ENCODE assay signal across 23 cellular contexts in the genomic region with DNA sequence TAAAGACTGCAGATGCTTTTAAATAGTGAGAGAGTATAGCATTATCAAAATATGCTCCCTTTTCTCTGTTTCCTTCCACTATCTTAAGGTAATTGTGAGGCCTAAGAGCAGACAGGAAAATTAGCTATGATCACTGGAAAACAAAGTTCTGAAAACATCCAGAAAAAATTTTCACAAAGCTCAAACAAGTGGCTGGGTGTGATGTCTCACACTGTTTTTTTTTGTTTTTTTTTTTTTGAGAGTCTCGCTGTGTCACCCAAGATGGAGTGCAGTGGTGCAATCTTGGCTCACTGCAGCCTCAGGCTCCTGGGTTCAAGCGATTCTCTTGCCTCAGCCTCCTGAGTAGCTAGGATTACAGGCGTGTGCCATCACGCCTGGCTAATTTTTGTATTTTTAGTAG. TPM values are rescaled to one million over a fixed set of nuclear protein-coding genes. Genes with fewer than 3 reads are reported as not detected.
DNase-seq lines count a peak whose midpoint lies in the region; ATAC-seq, FAIRE-seq and TF ChIP-seq lines count a peak whose summit lies in the region.
"Had no signal": no experiment of that assay in that cellular context is flagged by ENCODE, and none has a peak within 500 bp of the region (broad histone marks: within the 10 kb centered on the region; RNA-seq: fewer than 3 reads in every experiment).

No MANE protein-coding gene starts in this region.

- H3K27me3 ChIP-seq in CD4-positive, CD25-positive, alpha-beta regulatory T cell (ENCODE audit: control insufficient read depth, insufficient read depth, low read length): no peaks in the 10 kb centered on the region
- no peaks in the 10 kb centered on the region for H3K27me3 ChIP-seq in Karpas-422 (ENCODE audit: low read length)
- no peaks in the 10 kb centered on the region for H3K27me3 ChIP-seq in osteoblast (ENCODE audit: insufficient read depth, low read length)
- H3K27me3 ChIP-seq in pancreas: no peaks in the 10 kb centered on the region
- H3K27me3 ChIP-seq: BE2C had no signal

- TF ChIP-seq CTCF in chondrocyte (IDR thresholded peaks at IDR 0.05) (no peak), osteoblast (IDR thresholded peaks at IDR 0.05; ENCODE audit: extremely low read depth, low read depth, low read length) (no peak), pancreas (IDR thresholded peaks at IDR 0.05) (no peak)

- H3K27ac ChIP-seq in CD4-positive, CD25-positive, alpha-beta regulatory T cell (ENCODE audit: insufficient read depth, low read length, poor library complexity, severe bottlenecking): no peak overlapping the region
- peak overlapping the region; percentile 64 for H3K27ac ChIP-seq in Karpas-422 (ENCODE audit: low read length)
- no peak overlapping the region for H3K27ac ChIP-seq in osteoblast (ENCODE audit: low read depth, low read length)
- no peak overlapping the region for H3K27ac ChIP-seq in pancreas

- H3K9me2 ChIP-seq in Karpas-422 (replicated peaks; ENCODE audit: insufficient read depth, low read length): no peaks in the 10 kb centered on the region

- no peak for FAIRE-seq in pancreas (lab: Jason Lieb, UNC)
- FAIRE-seq: A204.1, D721Med, G401.6, GM12891, GM18507, HTR-8/SVneo had no signal

- H3K4me1 Mint-ChIP-seq in CD4-positive, CD25-positive, alpha-beta regulatory T cell: peaks cover 14 to 39% (median 18%) of the 10 kb centered on the region in 4 donors
- peaks cover 16% of the 10 kb centered on the region for H3K4me1 Mint-ChIP-seq in chondrocyte (ENCODE audit: low read depth)
- peaks cover 4% of the 10 kb centered on the region for H3K4me1 Mint-ChIP-seq in T-helper 17 cell

- H3K4me3 Mint-ChIP-seq in CD4-positive, CD25-positive, alpha-beta regulatory T cell: no peak overlapping the region
- no peak overlapping the region for H3K4me3 Mint-ChIP-seq in chondrocyte (ENCODE audit: unreplicated experiment)
- no peak overlapping the region for H3K4me3 Mint-ChIP-seq in T-helper 17 cell
- H3K4me3 Mint-ChIP-seq: CD4-positive, alpha-beta T cell; HFFc6 had no signal

- H2AFZ ChIP-seq in Karpas-422 (ENCODE audit: low read length) (no peak overlapping the region), osteoblast (ENCODE audit: low read length) (no peak overlapping the region)

- H3K36me3 Mint-ChIP-seq in CD4-positive, CD25-positive, alpha-beta regulatory T cell: peaks cover 21% of the 10 kb centered on the region
- H3K36me3 Mint-ChIP-seq in chondrocyte (ENCODE audit: low read depth): peaks cover 1% of the 10 kb centered on the region
- no peaks in the 10 kb centered on the region for H3K36me3 Mint-ChIP-seq in T-helper 17 cell (ENCODE audit: low read depth)

- H3K4me3 ChIP-seq in CD4-positive, CD25-positive, alpha-beta regulatory T cell (ENCODE audit: low read depth, low read length): no peak overlapping the region
- H3K4me3 ChIP-seq in Karpas-422 (ENCODE audit: low read length) (no peak overlapping the region), osteoblast (ENCODE audit: insufficient read depth, low read length) (no peak overlapping the region), pancreas (no peak overlapping the region)

- H3K27me3 Mint-ChIP-seq in CD4-positive, CD25-positive, alpha-beta regulatory T cell: no peaks in the 10 kb centered on the region
- no peaks in the 10 kb centered on the region for H3K27me3 Mint-ChIP-seq in chondrocyte (ENCODE audit: low read depth)
- no peaks in the 10 kb centered on the region for H3K27me3 Mint-ChIP-seq in T-helper 17 cell
- H3K27me3 Mint-ChIP-seq: CD4-positive, alpha-beta T cell had no signal

- H3K9me3 Mint-ChIP-seq in CD4-positive, CD25-positive, alpha-beta regulatory T cell: peaks cover 0 to 2% (median 0%) of the 10 kb centered on the region in 7 donors
- no peaks in the 10 kb centered on the region for H3K9me3 Mint-ChIP-seq in chondrocyte (ENCODE audit: low read depth)
- H3K9me3 Mint-ChIP-seq: CD4-positive, alpha-beta T cell had no signal

- intact Hi-C loops in pancreas (cut with DNase I): no loop called here

- H3K9ac ChIP-seq in Karpas-422 (ENCODE audit: low read length): no peak overlapping the region

- H3K4me2 ChIP-seq in Karpas-422 (ENCODE audit: low read depth, low read length, poor library complexity, severe bottlenecking): no peak overlapping the region
- H3K4me2 ChIP-seq in osteoblast (ENCODE audit: insufficient read depth, low read length): no peak overlapping the region

- H3K27ac Mint-ChIP-seq in CD4-positive, CD25-positive, alpha-beta regulatory T cell: peak overlapping the region in 2 of 3 donors; percentile 43 to 52
- peak overlapping the region; percentile 49 for H3K27ac Mint-ChIP-seq in chondrocyte (ENCODE audit: unreplicated experiment)
- no peak overlapping the region for H3K27ac Mint-ChIP-seq in T-helper 17 cell
- H3K27ac Mint-ChIP-seq: CD4-positive, alpha-beta T cell; HFFc6 had no signal

- ATAC-seq in CD4-positive, CD25-positive, alpha-beta regulatory T cell (ENCODE audit: low read depth in 2 of 2): no peak
- no peak for ATAC-seq in pancreas
- no peak for ATAC-seq in T-helper 17 cell
- ATAC-seq: HCT116 had no signal

- DNase-seq in CD4-positive, CD25-positive, alpha-beta regulatory T cell: no peak
- DNase-seq in Karpas-422 (no peak), chondrocyte (ENCODE audit: low spot score) (no peak), osteoblast (ENCODE audit: insufficient read length, low spot score, missing footprints) (peak; percentile 52), GM19240 (ENCODE audit: insufficient read length, low spot score) (no peak), pancreas (no peak), T-helper 17 cell (no peak)
- DNase-seq: ACHN; BE2C; C1 segment of cervical spinal cord; Caco-2; CD4-positive, alpha-beta T cell; GOT3; H7; HFFc6; IMR-90 had no signal

- no peaks in the 10 kb centered on the region for H3K9me3 ChIP-seq in CD4-positive, CD25-positive, alpha-beta regulatory T cell (ENCODE audit: control insufficient read depth in 2 of 2, low read length in 2 of 2)
- no peaks in the 10 kb centered on the region for H3K9me3 ChIP-seq in Karpas-422 (ENCODE audit: low read length)
- no peaks in the 10 kb centered on the region for H3K9me3 ChIP-seq in osteoblast (ENCODE audit: low read depth, low read length)
- no peaks in the 10 kb centered on the region for H3K9me3 ChIP-seq in pancreas
- H3K9me3 ChIP-seq in T-helper 17 cell (ENCODE audit: control insufficient read depth, low read length, poor library complexity, severe bottlenecking): no peaks in the 10 kb centered on the region
- H3K9me3 ChIP-seq: BE2C, Caco-2 had no signal

- 94 to 95% methylated on average over 4 of the region's 4 CpGs for WGBS in pancreas, 2 donors

- H3K4me1 ChIP-seq in CD4-positive, CD25-positive, alpha-beta regulatory T cell (ENCODE audit: control insufficient read depth, insufficient read depth, low read length, poor library complexity, severe bottlenecking): peaks cover 5% of the 10 kb centered on the region
- H3K4me1 ChIP-seq in Karpas-422 (ENCODE audit: low read length) (peaks cover 45% of the 10 kb centered on the region), osteoblast (ENCODE audit: insufficient read depth, low read length) (peaks cover 4% of the 10 kb centered on the region), pancreas (no peaks in the 10 kb centered on the region)
- H3K4me1 ChIP-seq: BE2C, Caco-2 had no signal

- no peaks in the 10 kb centered on the region for H3K36me3 ChIP-seq in CD4-positive, CD25-positive, alpha-beta regulatory T cell (ENCODE audit: control insufficient read depth, insufficient read depth, low read length)
- H3K36me3 ChIP-seq in Karpas-422 (ENCODE audit: insufficient read depth, low read length): peaks cover 8% of the 10 kb centered on the region
- H3K36me3 ChIP-seq in osteoblast (ENCODE audit: insufficient read depth, low read length): no peaks in the 10 kb centered on the region
- H3K36me3 ChIP-seq in pancreas: no peaks in the 10 kb centered on the region
- H3K36me3 ChIP-seq: BE2C had no signal

- H4K20me1 ChIP-seq in Karpas-422 (ENCODE audit: insufficient read depth, low read depth, low read length) (no peaks in the 10 kb centered on the region), osteoblast (ENCODE audit: insufficient read depth, low read length) (peaks cover 7% of the 10 kb centered on the region)

- H3K79me2 ChIP-seq in Karpas-422 (ENCODE audit: low read length) (peaks cover 84% of the 10 kb centered on the region), osteoblast (ENCODE audit: insufficient read depth, low read length) (peaks cover 18% of the 10 kb centered on the region)

RNA-seq across cellular contexts. Expression of gene WDTC1, which starts 7.2 kb away (rescaled TPM):
- 46.1 TPM for total RNA-seq in CD4-positive, CD25-positive, alpha-beta regulatory T cell
- polyA plus RNA-seq in CD4-positive, CD25-positive, alpha-beta regulatory T cell: 1 to 10 TPM; 3.3 to 5.9 (median 5.5) TPM
- total RNA-seq in Karpas-422 (2014; rRNA removed; shearing (Covaris generic); ENCODE audit: low replicate concordance): 37.0 and 44.1 TPM in 2 replicates
- total RNA-seq in chondrocyte (30.8 to 32.4 TPM (median 31.2 TPM) in 3 replicates), osteoblast (30.9 and 34.4 TPM in 2 replicates), pancreas (10 to 100 TPM; 15.6 to 33.2 (median 20.0) TPM), T-helper 17 cell (10 to 100 TPM; 30.7 to 32.9 TPM)
- 10 to 100 TPM; 12.2 to 12.8 TPM for polyA plus RNA-seq in pancreas
